In the genomic region with DNA sequence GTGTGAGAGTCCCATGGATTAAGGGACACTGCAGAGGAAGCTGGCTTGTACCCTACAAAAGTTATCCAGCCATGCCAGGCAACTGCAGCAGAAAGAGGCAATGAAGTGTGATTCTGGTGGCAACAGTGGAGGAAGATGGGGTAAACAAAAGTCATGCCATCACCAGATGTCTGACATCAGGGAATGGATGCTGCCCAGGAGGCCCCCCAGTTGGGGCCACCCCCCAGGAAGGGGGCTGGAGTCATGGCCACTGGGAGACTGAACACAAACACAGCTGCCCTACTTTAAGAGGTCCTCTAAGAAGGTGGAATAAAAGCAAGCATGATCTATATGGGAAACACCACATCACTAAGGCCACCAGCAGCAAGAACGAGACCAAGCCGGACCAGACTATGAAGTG, we compare ENCODE assay signal across 22 cellular contexts.
"Had no signal": no experiment of that assay in that cellular context is flagged by ENCODE, and none has a peak within 500 bp of the region (broad histone marks: within the 10 kb centered on the region; RNA-seq: fewer than 3 reads in every experiment).

No MANE protein-coding gene starts in this region.

- H3K27me3 ChIP-seq: cardiac muscle cell, Peyer's patch, SJCRH30 had no signal

- H3K4me3 Mint-ChIP-seq: activated CD8-positive, alpha-beta memory T cell treated with anti-CD3 and anti-CD28 coated beads, Interleukin-2, amount 10 ng/mL, durations not matched to agents 7 days and 5 days; activated naive CD8-positive, alpha-beta T cell; activated T-cell treated with anti-CD3 and anti-CD28 coated beads, Interleukin-2, amount 50 U/mL, for 24 hours; activated T-helper 1 cell treated with anti-CD3 and anti-CD28 coated beads, Interleukin-12 subunit alpha, Interleukin-12 subunit beta, Interleukin-2, Interleukin-4 antibody, amounts not matched to agents 30 ng/mL and 10 ng/mL and 1 ng/mL, durations not matched to agents 14 hours and 24 hours and 36 hours; brain had no signal

- H3K9me3 ChIP-seq: Peyer's patch, SJCRH30, SK-N-SH had no signal

- H3K9ac ChIP-seq: SK-N-SH had no signal

- H3K27me3 Mint-ChIP-seq: activated CD8-positive, alpha-beta memory T cell treated with anti-CD3 and anti-CD28 coated beads, Interleukin-2, amount 10 ng/mL, durations not matched to agents 7 days and 5 days; activated naive CD8-positive, alpha-beta T cell; activated T-cell treated with anti-CD3 and anti-CD28 coated beads, Interleukin-2, amount 50 U/mL, for 24 hours; brain had no signal

- H3K4me3 ChIP-seq: cardiac muscle cell, Peyer's patch, SJCRH30 had no signal

- ATAC-seq: activated CD8-positive, alpha-beta memory T cell treated with anti-CD3 and anti-CD28 coated beads, Interleukin-2, amount 10 ng/mL, durations not matched to agents 7 days and 5 days had no signal

- H3K27ac ChIP-seq: cardiac muscle cell, Peyer's patch, RWPE1, SJCRH30 had no signal

- DNase-seq: activated CD4-positive, alpha-beta T cell treated with anti-CD3 and anti-CD28 coated beads for 48 hours; activated CD4-positive, alpha-beta T cell treated with anti-CD3 and anti-CD28 coated beads, Interleukin-2, amount 50 U/mL, for 4 hours; activated CD4-positive, CD25-positive, alpha-beta regulatory T cell treated with anti-CD3 and anti-CD28 coated beads, Interleukin-2, amount 50 U/mL, for 72 hours; activated CD8-positive, alpha-beta memory T cell treated with anti-CD3 and anti-CD28 coated beads, Interleukin-2, amount 10 ng/mL, durations not matched to agents 7 days and 5 days; activated effector memory CD4-positive, alpha-beta T cell treated with Interleukin-2 at 50 U/mL for 16 hours; activated naive CD4-positive, alpha-beta T cell; activated T-cell treated with anti-CD3 and anti-CD28 coated beads, Interleukin-2, amount 50 U/mL, for 24 hours; amygdala; NCI-H1105 treated with DMSO at 0.1 percent for 48 hours; NCI-H1930; NCI-H510A treated with DMSO at 0.1 percent for 48 hours; Peyer's patch; Right ventricle myocardium superior; SJCRH30; SW 1271 had no signal

- H3K9me2 ChIP-seq: SK-N-SH had no signal

- H3K36me3 ChIP-seq: cardiac muscle cell, Peyer's patch, SJCRH30 had no signal

- H3K4me1 ChIP-seq: Peyer's patch, SJCRH30 had no signal

- H3K4me2 ChIP-seq: SK-N-SH had no signal

- H3K9me3 Mint-ChIP-seq: activated T-helper 1 cell treated with anti-CD3 and anti-CD28 coated beads, Interleukin-12 subunit alpha, Interleukin-12 subunit beta, Interleukin-2, Interleukin-4 antibody, amounts not matched to agents 30 ng/mL and 10 ng/mL and 1 ng/mL, durations not matched to agents 14 hours and 24 hours and 36 hours had no signal

- FAIRE-seq: astrocyte had no signal

- H3K27ac Mint-ChIP-seq: activated CD8-positive, alpha-beta memory T cell treated with anti-CD3 and anti-CD28 coated beads, Interleukin-2, amount 10 ng/mL, durations not matched to agents 7 days and 5 days; activated T-cell treated with anti-CD3 and anti-CD28 coated beads, Interleukin-2, amount 50 U/mL, for 24 hours; activated T-helper 1 cell treated with anti-CD3 and anti-CD28 coated beads, Interleukin-12 subunit alpha, Interleukin-12 subunit beta, Interleukin-2, Interleukin-4 antibody, amounts not matched to agents 30 ng/mL and 10 ng/mL and 1 ng/mL, durations not matched to agents 14 hours and 24 hours and 36 hours; brain had no signal
